In the genomic region with DNA sequence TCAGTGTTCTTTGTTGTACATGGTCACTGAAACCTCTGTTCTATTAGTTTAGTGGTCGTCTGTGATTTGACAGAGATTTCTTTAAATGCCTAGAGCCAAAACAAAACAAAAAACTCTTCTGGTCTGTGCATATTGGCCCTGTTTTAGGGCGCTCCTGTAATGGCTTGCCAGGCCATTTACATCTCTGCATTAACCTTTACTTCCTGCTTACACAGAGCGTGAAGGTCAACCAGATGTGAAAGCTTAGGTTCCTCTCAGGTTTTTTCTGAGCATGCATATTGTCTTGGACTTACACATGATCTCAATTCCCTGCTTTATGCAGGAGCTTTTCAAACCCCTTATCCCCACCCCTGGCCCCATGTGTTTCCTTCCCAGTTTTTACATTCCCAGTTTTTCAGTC, we compare ENCODE assay signal across 23 cellular contexts.
"Had no signal": no experiment of that assay in that cellular context is flagged by ENCODE, and none has a peak within 500 bp of the region (broad histone marks: within the 10 kb centered on the region; RNA-seq: fewer than 3 reads in every experiment).

No MANE protein-coding gene starts in this region.

- DNase-seq: dorsolateral prefrontal cortex; effector CD4-positive, alpha-beta T cell; head of caudate nucleus; mesendoderm; midbrain; naive thymus-derived CD4-positive, alpha-beta T cell; stimulated activated CD4-positive, alpha-beta T cell treated with anti-CD3 and anti-CD28 coated beads, Interleukin-12 subunit alpha, Interleukin-12 subunit beta, amount 100 ng/mL, for 4 hours; stimulated activated CD4-positive, alpha-beta T cell treated with anti-CD3 and anti-CD28 coated beads, Interleukin-1b, Interleukin-23, amount 100 ng/mL, for 48 hours; stimulated activated CD4-positive, alpha-beta T cell treated with anti-CD3 and anti-CD28 coated beads, Interleukin-4, amount 100 ng/mL, for 1 hour; stimulated activated CD8-positive, alpha-beta memory T cell treated with anti-CD3 and anti-CD28 coated beads, Interleukin-4, amount 100 ng/mL, for 48 hours; stimulated activated naive CD4-positive, alpha-beta T cell treated with Interleukin-2 at 50 U/mL for 16 hours; stomach; substantia nigra; trophoblast cell had no signal

- H3K27me3 ChIP-seq: dorsolateral prefrontal cortex, neural progenitor cell, right atrium auricular region, stomach, vagina had no signal

- H3K4me1 ChIP-seq: neural progenitor cell, parathyroid adenoma, right atrium auricular region, stomach, vagina had no signal

- H3K4me3 ChIP-seq: dorsolateral prefrontal cortex, neural progenitor cell, right atrium auricular region, smooth muscle cell, stomach, vagina had no signal

- H3K79me2 ChIP-seq: parathyroid adenoma had no signal

- H3K27me3 Mint-ChIP-seq: naive thymus-derived CD4-positive, alpha-beta T cell; progenitor cell of endocrine pancreas had no signal

- ATAC-seq: left lobe of liver; naive thymus-derived CD4-positive, alpha-beta T cell; sciatic nerve had no signal

- H3K9ac ChIP-seq: neural progenitor cell, parathyroid adenoma had no signal

- H3K36me3 ChIP-seq: neural progenitor cell had no signal

- H3K4me3 Mint-ChIP-seq: naive thymus-derived CD4-positive, alpha-beta T cell; nephron; neural progenitor cell had no signal

- H2AFZ ChIP-seq: neural progenitor cell, parathyroid adenoma had no signal

- H3K27ac ChIP-seq: dorsolateral prefrontal cortex, neural progenitor cell, parathyroid adenoma, right atrium auricular region, stomach, vagina had no signal

- H3K27ac Mint-ChIP-seq: naive thymus-derived CD4-positive, alpha-beta T cell; nephron; neural progenitor cell; progenitor cell of endocrine pancreas had no signal

- H3K4me2 ChIP-seq: neural progenitor cell, smooth muscle cell had no signal

- H3K4me1 Mint-ChIP-seq: nephron, neural progenitor cell had no signal
